ENCODE assay signal across 1 cellular context in genomic region chr10:50561266-50561665, GRCh38.
TF ChIP-seq lines count a peak whose summit lies in the region.

No MANE protein-coding gene starts in this region.

TF ChIP-seq in HepG2, 621 proteins besides CTCF, POLR2A, EP300 and RAD21 (continued from another document):
- TF ChIP-seq, protein P1, sequence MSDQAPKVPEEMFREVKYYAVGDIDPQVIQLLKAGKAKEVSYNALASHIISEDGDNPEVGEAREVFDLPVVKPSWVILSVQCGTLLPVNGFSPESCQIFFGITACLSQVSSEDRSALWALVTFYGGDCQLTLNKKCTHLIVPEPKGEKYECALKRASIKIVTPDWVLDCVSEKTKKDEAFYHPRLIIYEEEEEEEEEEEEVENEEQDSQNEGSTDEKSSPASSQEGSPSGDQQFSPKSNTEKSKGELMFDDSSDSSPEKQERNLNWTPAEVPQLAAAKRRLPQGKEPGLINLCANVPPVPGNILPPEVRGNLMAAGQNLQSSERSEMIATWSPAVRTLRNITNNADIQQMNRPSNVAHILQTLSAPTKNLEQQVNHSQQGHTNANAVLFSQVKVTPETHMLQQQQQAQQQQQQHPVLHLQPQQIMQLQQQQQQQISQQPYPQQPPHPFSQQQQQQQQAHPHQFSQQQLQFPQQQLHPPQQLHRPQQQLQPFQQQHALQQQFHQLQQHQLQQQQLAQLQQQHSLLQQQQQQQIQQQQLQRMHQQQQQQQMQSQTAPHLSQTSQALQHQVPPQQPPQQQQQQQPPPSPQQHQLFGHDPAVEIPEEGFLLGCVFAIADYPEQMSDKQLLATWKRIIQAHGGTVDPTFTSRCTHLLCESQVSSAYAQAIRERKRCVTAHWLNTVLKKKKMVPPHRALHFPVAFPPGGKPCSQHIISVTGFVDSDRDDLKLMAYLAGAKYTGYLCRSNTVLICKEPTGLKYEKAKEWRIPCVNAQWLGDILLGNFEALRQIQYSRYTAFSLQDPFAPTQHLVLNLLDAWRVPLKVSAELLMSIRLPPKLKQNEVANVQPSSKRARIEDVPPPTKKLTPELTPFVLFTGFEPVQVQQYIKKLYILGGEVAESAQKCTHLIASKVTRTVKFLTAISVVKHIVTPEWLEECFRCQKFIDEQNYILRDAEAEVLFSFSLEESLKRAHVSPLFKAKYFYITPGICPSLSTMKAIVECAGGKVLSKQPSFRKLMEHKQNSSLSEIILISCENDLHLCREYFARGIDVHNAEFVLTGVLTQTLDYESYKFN (CRISPR knock-in tag; conservative IDR thresholded peaks at IDR 0.05): no peak
- TF ChIP-seq ZNF124 (CRISPR knock-in tag; IDR thresholded peaks at IDR 0.05): no peak
- no peak for TF ChIP-seq IKZF5 (CRISPR knock-in tag; IDR thresholded peaks at IDR 0.05)
TF ChIP-seq in HepG2: peak in this region for 0.
